ENCODE assay signal across 21 cellular contexts in the genomic region with DNA sequence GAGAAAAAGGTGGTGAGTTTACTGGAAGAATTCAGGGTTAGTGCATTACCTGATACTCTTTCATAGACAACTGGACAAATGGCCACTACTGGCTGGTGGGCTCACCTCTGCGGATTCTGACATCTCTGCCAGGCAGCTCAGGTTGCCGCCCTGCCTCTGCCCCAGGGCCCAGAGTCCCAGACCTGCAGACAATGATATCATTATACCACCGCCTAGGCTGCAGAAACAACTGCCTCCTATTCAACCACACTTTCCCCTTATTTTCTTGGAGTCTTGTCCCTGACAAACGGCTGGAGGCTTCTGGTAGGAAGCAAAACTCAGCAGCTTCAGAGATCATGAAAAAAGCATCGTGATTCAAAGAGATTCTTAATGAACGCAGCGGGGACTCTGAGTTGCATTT.
"Had no signal": no experiment of that assay in that cellular context is flagged by ENCODE, and none has a peak within 500 bp of the region (broad histone marks: within the 10 kb centered on the region; RNA-seq: fewer than 3 reads in every experiment).

No MANE protein-coding gene starts in this region.

- H3K27me3 Mint-ChIP-seq: activated CD8-positive, alpha-beta T cell treated with anti-CD3 and anti-CD28 coated beads for 36 hours; activated T-helper 17 cell treated with anti-CD3 and anti-CD28 coated beads, Interleukin-2, amount 50 U/mL, for 72 hours had no signal

- H3K9me3 ChIP-seq: body of pancreas, gastroesophageal sphincter, heart left ventricle, prostate gland, stomach, thoracic aorta, upper lobe of right lung had no signal

- DNase-seq: activated CD4-positive, alpha-beta T cell treated with anti-CD3 and anti-CD28 coated beads, Interleukin-2, amount 10 ng/mL, durations not matched to agents 24 days and 14 days; activated CD8-positive, alpha-beta T cell treated with anti-CD3 and anti-CD28 coated beads for 36 hours; activated naive CD4-positive, alpha-beta T cell treated with anti-CD3 and anti-CD28 coated beads for 36 hours; activated T-cell treated with anti-CD3 and anti-CD28 coated beads, Interleukin-2, amount 50 U/mL, for 1 hour; body of pancreas; effector CD4-positive, alpha-beta T cell; heart left ventricle; immature natural killer cell; stimulated activated CD4-positive, alpha-beta T cell treated with anti-CD3 and anti-CD28 coated beads, Interleukin-4, amount 100 ng/mL, for 24 hours; stomach; T1000; upper lobe of right lung had no signal

- H3K9me3 Mint-ChIP-seq: activated CD4-positive, alpha-beta T cell treated with anti-CD3 and anti-CD28 coated beads, Interleukin-2, amount 10 ng/mL, durations not matched to agents 24 days and 14 days; activated CD8-positive, alpha-beta T cell treated with anti-CD3 and anti-CD28 coated beads for 36 hours; activated naive CD4-positive, alpha-beta T cell treated with anti-CD3 and anti-CD28 coated beads for 36 hours; activated T-helper 17 cell treated with anti-CD3 and anti-CD28 coated beads, Interleukin-2, amount 50 U/mL, for 72 hours; immature natural killer cell; neural crest cell; stimulated activated effector memory CD8-positive, alpha-beta T cell treated with anti-CD3 and anti-CD28 coated beads, Interleukin-12 subunit alpha, Interleukin-12 subunit beta, amount 100 ng/mL, for 72 hours had no signal

- H3K36me3 Mint-ChIP-seq: immature natural killer cell; stimulated activated effector memory CD8-positive, alpha-beta T cell treated with anti-CD3 and anti-CD28 coated beads, Interleukin-12 subunit alpha, Interleukin-12 subunit beta, amount 100 ng/mL, for 72 hours had no signal

- H3K36me3 ChIP-seq: gastroesophageal sphincter, heart left ventricle, prostate gland, stomach, thoracic aorta, upper lobe of right lung had no signal

- H3K27ac ChIP-seq: body of pancreas, prostate gland, stomach, thoracic aorta, upper lobe of right lung had no signal

- H3K4me3 ChIP-seq: body of pancreas, coronary artery, gastroesophageal sphincter, heart left ventricle, lung, prostate gland, stomach, thoracic aorta, upper lobe of right lung had no signal

- H3K4me1 Mint-ChIP-seq: activated T-helper 17 cell treated with anti-CD3 and anti-CD28 coated beads, Interleukin-2, amount 50 U/mL, for 72 hours; immature natural killer cell; stimulated activated effector memory CD8-positive, alpha-beta T cell treated with anti-CD3 and anti-CD28 coated beads, Interleukin-12 subunit alpha, Interleukin-12 subunit beta, amount 100 ng/mL, for 72 hours had no signal

- H3K27ac Mint-ChIP-seq: activated CD4-positive, alpha-beta T cell treated with anti-CD3 and anti-CD28 coated beads, Interleukin-2, amount 10 ng/mL, durations not matched to agents 24 days and 14 days; activated CD8-positive, alpha-beta T cell treated with anti-CD3 and anti-CD28 coated beads for 36 hours; activated naive CD4-positive, alpha-beta T cell treated with anti-CD3 and anti-CD28 coated beads for 36 hours; activated T-helper 17 cell treated with anti-CD3 and anti-CD28 coated beads, Interleukin-2, amount 50 U/mL, for 72 hours; stimulated activated effector memory CD8-positive, alpha-beta T cell treated with anti-CD3 and anti-CD28 coated beads, Interleukin-12 subunit alpha, Interleukin-12 subunit beta, amount 100 ng/mL, for 72 hours had no signal

- ATAC-seq: activated CD8-positive, alpha-beta T cell treated with anti-CD3 and anti-CD28 coated beads for 36 hours; activated T-helper 17 cell treated with anti-CD3 and anti-CD28 coated beads, Interleukin-2, amount 50 U/mL, for 72 hours; body of pancreas; esophagus mucosa; stimulated activated effector memory CD8-positive, alpha-beta T cell treated with anti-CD3 and anti-CD28 coated beads, Interleukin-12 subunit alpha, Interleukin-12 subunit beta, amount 100 ng/mL, for 72 hours had no signal

- H3K4me1 ChIP-seq: prostate gland, stomach had no signal

- H3K27me3 ChIP-seq: body of pancreas, gastroesophageal sphincter, heart left ventricle, stomach, upper lobe of right lung had no signal

- H3K4me3 Mint-ChIP-seq: activated CD4-positive, alpha-beta T cell treated with anti-CD3 and anti-CD28 coated beads, Interleukin-2, amount 10 ng/mL, durations not matched to agents 24 days and 14 days; activated CD8-positive, alpha-beta T cell treated with anti-CD3 and anti-CD28 coated beads for 36 hours; activated naive CD4-positive, alpha-beta T cell treated with anti-CD3 and anti-CD28 coated beads for 36 hours; activated T-helper 17 cell treated with anti-CD3 and anti-CD28 coated beads, Interleukin-2, amount 50 U/mL, for 72 hours; immature natural killer cell; neural crest cell; stimulated activated effector memory CD8-positive, alpha-beta T cell treated with anti-CD3 and anti-CD28 coated beads, Interleukin-12 subunit alpha, Interleukin-12 subunit beta, amount 100 ng/mL, for 72 hours had no signal
